20 cellular contexts compared by ENCODE assay signal in the genomic region with DNA sequence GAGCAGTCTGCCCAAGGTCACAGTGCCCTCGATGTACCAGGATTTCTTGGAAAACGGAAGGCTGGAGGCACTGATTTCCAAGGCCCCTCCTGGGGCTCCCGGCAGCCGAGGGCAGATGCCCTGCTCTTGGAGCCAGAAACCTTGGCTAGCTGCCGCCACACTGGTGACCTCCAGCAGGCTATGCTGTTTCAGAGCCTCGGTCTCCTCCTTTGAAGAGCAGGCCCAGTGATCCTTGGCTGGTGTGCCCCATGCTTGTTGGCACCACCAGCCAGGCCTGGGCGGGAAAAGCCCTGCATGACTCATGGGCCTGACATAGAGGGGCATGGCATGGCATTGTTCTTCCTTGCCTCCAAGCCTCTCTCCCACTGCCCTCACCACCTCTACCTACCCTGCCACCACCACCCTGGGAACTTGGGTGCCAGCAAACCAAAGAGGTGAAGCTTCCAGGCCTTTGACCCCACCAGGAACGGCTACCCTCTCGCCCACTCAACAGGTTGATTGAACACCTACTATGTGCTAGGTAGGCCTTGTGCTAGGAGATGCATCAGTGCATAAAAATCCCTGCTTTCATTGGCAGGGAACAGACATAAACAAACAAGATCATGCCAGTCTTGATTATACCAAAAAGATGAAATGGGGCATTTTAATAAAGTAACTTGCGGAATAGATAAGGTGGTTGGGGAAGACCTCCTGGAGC. TPM values are rescaled to one million over a fixed set of nuclear protein-coding genes. Genes with fewer than 3 reads are reported as not detected.
DNase-seq lines count a peak whose midpoint lies in the region; ATAC-seq and TF ChIP-seq lines count a peak whose summit lies in the region.
"Had no signal": no experiment of that assay in that cellular context is flagged by ENCODE, and none has a peak within 500 bp of the region (broad histone marks: within the 10 kb centered on the region; RNA-seq: fewer than 3 reads in every experiment).

No MANE protein-coding gene starts in this region.

- POLR2A ChIA-PET in CD4-positive, alpha-beta T cell (lab: Charles Lee): no interaction called here

- no peaks in the 10 kb centered on the region for H3K9me3 Mint-ChIP-seq in CD4-positive, alpha-beta T cell
- no peaks in the 10 kb centered on the region for H3K9me3 Mint-ChIP-seq in nephron
- H3K9me3 Mint-ChIP-seq in effector memory CD8-positive, alpha-beta T cell: peaks cover 0 to 3% of the 10 kb centered on the region in 2 donors

- H3K4me1 ChIP-seq in adrenal gland (replicated peaks in 1 of 2): peaks cover 18 to 47% of the 10 kb centered on the region in 2 donors
- peaks cover 31% of the 10 kb centered on the region for H3K4me1 ChIP-seq in effector memory CD4-positive, alpha-beta T cell (ENCODE audit: control insufficient read depth, insufficient read depth, low read length, poor library complexity, severe bottlenecking)

- CTCF ChIA-PET in CD4-positive, alpha-beta T cell (lab: Charles Lee): no interaction called here

- H3K4me1 Mint-ChIP-seq in CD4-positive, alpha-beta T cell (ENCODE audit: low read depth): peaks cover 32% of the 10 kb centered on the region
- H3K4me1 Mint-ChIP-seq in nephron: peaks cover 31% of the 10 kb centered on the region
- peaks cover 7 to 17% of the 10 kb centered on the region in 2 donors for H3K4me1 Mint-ChIP-seq in effector memory CD8-positive, alpha-beta T cell (ENCODE audit: low read depth in 2 of 2)

- no peaks in the 10 kb centered on the region for H3K36me3 ChIP-seq in adrenal gland (replicated peaks in 1 of 2)
- H3K36me3 ChIP-seq in effector memory CD4-positive, alpha-beta T cell (ENCODE audit: control insufficient read depth, insufficient read depth, low read length): no peaks in the 10 kb centered on the region
- H3K36me3 ChIP-seq: prostate gland, spleen had no signal

- intact Hi-C loops in CD4-positive, alpha-beta T cell (cut with DNase I, micrococcal nuclease): loop anchor here in 1 of 2 experiments (5.0 to 10.0 kb wide), 2 partner anchors 86 to 387 kb away; no protein-coding TSS in a partner anchor
- intact Hi-C loops in adrenal gland (cut with DNase I): no loop called here

- H3K27ac Mint-ChIP-seq in CD4-positive, alpha-beta T cell: no peak overlapping the region
- H3K27ac Mint-ChIP-seq in nephron: peak overlapping the region; percentile 90 to 96 (median 94)
- no peak overlapping the region for H3K27ac Mint-ChIP-seq in effector memory CD8-positive, alpha-beta T cell
- H3K27ac Mint-ChIP-seq: activated CD8-positive, alpha-beta T cell treated with anti-CD3 and anti-CD28 coated beads, Interleukin-2, amount 10 ng/mL, durations not matched to agents 7 days and 5 days had no signal

- H3K9me3 ChIP-seq in CD4-positive, alpha-beta T cell (ENCODE audit: control insufficient read depth, low read length): no peaks in the 10 kb centered on the region
- no peaks in the 10 kb centered on the region for H3K9me3 ChIP-seq in adrenal gland (replicated peaks in 1 of 3)
- no peaks in the 10 kb centered on the region for H3K9me3 ChIP-seq in effector memory CD4-positive, alpha-beta T cell (ENCODE audit: control insufficient read depth, low read length)
- H3K9me3 ChIP-seq: mucosa of descending colon, prostate gland had no signal

- peaks cover 56% of the 10 kb centered on the region for H3K27me3 Mint-ChIP-seq in CD4-positive, alpha-beta T cell
- peaks cover 5% of the 10 kb centered on the region for H3K27me3 Mint-ChIP-seq in nephron (ENCODE audit: low read depth)
- peaks cover 68 to 87% of the 10 kb centered on the region in 2 donors for H3K27me3 Mint-ChIP-seq in effector memory CD8-positive, alpha-beta T cell

- peak overlapping the region; percentile 63 for H3K4me3 Mint-ChIP-seq in CD4-positive, alpha-beta T cell
- H3K4me3 Mint-ChIP-seq in nephron: peak overlapping the region; percentile 89 to 91 (median 90)
- H3K4me3 Mint-ChIP-seq in effector memory CD8-positive, alpha-beta T cell: no peak overlapping the region
- H3K4me3 Mint-ChIP-seq: activated CD8-positive, alpha-beta T cell treated with anti-CD3 and anti-CD28 coated beads, Interleukin-2, amount 10 ng/mL, durations not matched to agents 7 days and 5 days had no signal

- 39 to 66% (median 54%) methylated on average over 5 to 10 of the region's 10 CpGs for WGBS in adrenal gland, 4 donors

- no peak for TF ChIP-seq POLR2A in adrenal gland (IDR thresholded peaks at IDR 0.05)

- no peak overlapping the region for H3K4me3 ChIP-seq in adrenal gland
- H3K4me3 ChIP-seq in effector memory CD4-positive, alpha-beta T cell (ENCODE audit: insufficient read depth, low read depth, low read length, poor library complexity, severe bottlenecking): no peak overlapping the region
- H3K4me3 ChIP-seq: mucosa of descending colon, prostate gland had no signal

- ATAC-seq in CD4-positive, alpha-beta T cell (ENCODE audit: poor library complexity): no peak
- no peak for ATAC-seq in effector memory CD8-positive, alpha-beta T cell (replicated peaks)
- ATAC-seq in GM18867 (IDR thresholded peaks at IDR 0.05; ENCODE audit: unreplicated experiment): no peak
- ATAC-seq: activated CD8-positive, alpha-beta T cell treated with anti-CD3 and anti-CD28 coated beads, Interleukin-2, amount 10 ng/mL, durations not matched to agents 7 days and 5 days; mucosa of descending colon had no signal

- H3K27me3 ChIP-seq in CD4-positive, alpha-beta T cell (ENCODE audit: control insufficient read depth, insufficient read depth, low read length): peaks cover 72% of the 10 kb centered on the region
- H3K27me3 ChIP-seq in adrenal gland: no peaks in the 10 kb centered on the region
- H3K27me3 ChIP-seq in effector memory CD4-positive, alpha-beta T cell (replicated peaks; ENCODE audit: control insufficient read depth, insufficient read depth, low read length, poor library complexity, severe bottlenecking): peaks cover 34% of the 10 kb centered on the region

- TF ChIP-seq CTCF in CD4-positive, alpha-beta T cell (IDR thresholded peaks at IDR 0.05): no peak
- TF ChIP-seq CTCF in adrenal gland (IDR thresholded peaks at IDR 0.05) (no peak), nephron (IDR thresholded peaks at IDR 0.05; ENCODE audit: unreplicated experiment in 3 of 3) (no peak)

- H3K36me3 Mint-ChIP-seq in CD4-positive, alpha-beta T cell (ENCODE audit: low read depth): no peaks in the 10 kb centered on the region
- no peaks in the 10 kb centered on the region for H3K36me3 Mint-ChIP-seq in nephron (ENCODE audit: low read depth)
- H3K36me3 Mint-ChIP-seq in effector memory CD8-positive, alpha-beta T cell (ENCODE audit: insufficient read depth): peaks cover 3% of the 10 kb centered on the region

- no peak overlapping the region for H3K27ac ChIP-seq in CD4-positive, alpha-beta T cell (ENCODE audit: low read depth, low read length)
- peak overlapping the region in 3 of 5 donors; percentile 32 to 45 (median 43) for H3K27ac ChIP-seq in adrenal gland
- no peak overlapping the region for H3K27ac ChIP-seq in effector memory CD4-positive, alpha-beta T cell (ENCODE audit: insufficient read depth, low read length, poor library complexity, severe bottlenecking)
- H3K27ac ChIP-seq: C4-2B, prostate gland had no signal

- no peak for DNase-seq in CD4-positive, alpha-beta T cell
- peak; percentile 55 for DNase-seq in HT1080 (ENCODE audit: low read depth)
- peak; percentile 82 to 92 (median 91) for DNase-seq in adrenal gland
- no peak for DNase-seq in effector memory CD4-positive, alpha-beta T cell
- no peak for DNase-seq in DMS153 treated with DMSO at 0.1 percent for 48 hours (lab: John Stamatoyannopoulos, UW; ENCODE audit: unreplicated experiment)
- no peak for DNase-seq in effector memory CD8-positive, alpha-beta T cell
- DNase-seq: activated CD8-positive, alpha-beta T cell treated with anti-CD3 and anti-CD28 coated beads, Interleukin-2, amount 10 ng/mL, durations not matched to agents 7 days and 5 days; effector CD4-positive, alpha-beta T cell; mucosa of descending colon; NCI-H2029 treated with DMSO at 0.1 percent for 48 hours; NCI-H526 treated with DMSO at 0.1 percent for 48 hours; spleen had no signal

RNA-seq across cellular contexts. Expression of gene CLEC11A, which starts 1.6 kb away (rescaled TPM):
- 1 to 10 TPM; 3.1 to 3.3 TPM for total RNA-seq in CD4-positive, alpha-beta T cell
- total RNA-seq in HT1080 (2014; rRNA removed; shearing (Covaris generic)): 163 and 168 TPM in 2 replicates
- 223 and 258 TPM in 2 replicates for polyA plus RNA-seq in HT1080 (2015; cell fraction: cytosol; rRNA removed)
- polyA plus RNA-seq in HT1080 (2015; cell fraction: nucleus; rRNA removed): 403 and 448 TPM in 2 replicates
- 10 to 100 TPM; 14.8 to 53.8 (median 26.6) TPM for total RNA-seq in adrenal gland
- 10 to 100 TPM in 2 of 3 donors, 1 to 10 TPM in 1; 1.6 to 32.4 (median 31.6) TPM for polyA plus RNA-seq in adrenal gland

RNA-seq across cellular contexts. Expression of gene SHANK1, which starts 2.0 kb away (rescaled TPM):
- total RNA-seq in CD4-positive, alpha-beta T cell: not detected
- total RNA-seq in HT1080 (2014; rRNA removed; shearing (Covaris generic)): 9.3 and 10.5 TPM in 2 replicates
- polyA plus RNA-seq in HT1080 (2015; cell fraction: cytosol; rRNA removed): 4.8 and 6.2 TPM in 2 replicates
- 7.6 and 11.7 TPM in 2 replicates for polyA plus RNA-seq in HT1080 (2015; cell fraction: nucleus; rRNA removed)
- 10 to 100 TPM in 4 of 8 donors, 1 to 10 TPM in 4; 4.2 to 13.6 (median 9.0) TPM for total RNA-seq in adrenal gland
- 10 to 100 TPM in 1 of 3 donors, 1 to 10 TPM in 2; 1.5 to 22.6 (median 2.1) TPM for polyA plus RNA-seq in adrenal gland
- total RNA-seq: activated CD8-positive, alpha-beta T cell treated with anti-CD3 and anti-CD28 coated beads, Interleukin-2, amount 10 ng/mL, durations not matched to agents 7 days and 5 days had no signal

RNA-seq across cellular contexts. Expression of gene GPR32, which starts 48.7 kb away (rescaled TPM):
- not detected for total RNA-seq in CD4-positive, alpha-beta T cell
- not detected in 2 replicates for total RNA-seq in HT1080 (2014; rRNA removed; shearing (Covaris generic))
- not detected in 2 replicates for polyA plus RNA-seq in HT1080 (2015; cell fraction: cytosol; rRNA removed)
- not detected in 2 replicates for polyA plus RNA-seq in HT1080 (2015; cell fraction: nucleus; rRNA removed)
- not detected for total RNA-seq in adrenal gland
- polyA plus RNA-seq in adrenal gland: not detected
- total RNA-seq: activated CD8-positive, alpha-beta T cell treated with anti-CD3 and anti-CD28 coated beads, Interleukin-2, amount 10 ng/mL, durations not matched to agents 7 days and 5 days; cardiac septum; fibroblast of villous mesenchyme; LHCN-M2; mucosa of descending colon; prostate gland; spleen had no signal
- polyA plus RNA-seq: adipose tissue, spleen had no signal

Comparison
In these comparisons a context has a peak if more than half of its experiments do, and no peak if none do; other contexts are left out.
1. DNase-seq: peak in HT1080 (single experiment) and adrenal gland (7 of 7); none in CD4-positive, alpha-beta T cell (0 of 10), effector memory CD4-positive, alpha-beta T cell (0 of 3), DMS153 treated with DMSO at 0.1 percent for 48 hours (single experiment) and effector memory CD8-positive, alpha-beta T cell (0 of 3).
2. H3K27ac ChIP-seq: peak in adrenal gland (3 of 5); none in CD4-positive, alpha-beta T cell (single experiment) and effector memory CD4-positive, alpha-beta T cell (single experiment).
3. H3K27ac Mint-ChIP-seq: peak in nephron (3 of 3); none in CD4-positive, alpha-beta T cell (single experiment) and effector memory CD8-positive, alpha-beta T cell (0 of 2).
4. H3K4me3 Mint-ChIP-seq: peak in CD4-positive, alpha-beta T cell (single experiment) and nephron (3 of 3); none in effector memory CD8-positive, alpha-beta T cell (0 of 2).